ENCODE assay signal across 2 cellular contexts in genomic region chr15:74389115-74390048, GRCh38.
TF ChIP-seq lines count a peak whose summit lies in the region.

No MANE protein-coding gene starts in this region.

TF ChIP-seq in HEK293, 187 proteins besides CTCF, POLR2A, EP300 and RAD21 (continues in another document):
- TF ChIP-seq ZNF223 (tag by site-specific recombination; IDR thresholded peaks at IDR 0.05): no peak
- no peak for TF ChIP-seq ZNF280C (tag by site-specific recombination; IDR thresholded peaks at IDR 0.05)
- TF ChIP-seq ZSCAN18 (tag by site-specific recombination; IDR thresholded peaks at IDR 0.05): no peak
- peak; percentile 84 for TF ChIP-seq ZBTB48 (tag by site-specific recombination; IDR thresholded peaks at IDR 0.05)
- no peak for TF ChIP-seq FEZF1 (tag by site-specific recombination; IDR thresholded peaks at IDR 0.05)
- TF ChIP-seq BCL6B (tag by site-specific recombination; IDR thresholded peaks at IDR 0.05): no peak
- no peak for TF ChIP-seq ZNF600 (tag by site-specific recombination; IDR thresholded peaks at IDR 0.05)
- no peak for TF ChIP-seq ELK4 (IDR thresholded peaks at IDR 0.05; ENCODE audit: borderline replicate concordance, low read depth, low read length)
- no peak for TF ChIP-seq ZNF416 (tag by site-specific recombination; IDR thresholded peaks at IDR 0.05)
- no peak for TF ChIP-seq ZNF449 (tag by site-specific recombination; IDR thresholded peaks at IDR 0.05)
- no peak for TF ChIP-seq ZNF16 (tag by site-specific recombination; IDR thresholded peaks at IDR 0.05; ENCODE audit: low read depth)
- TF ChIP-seq ZNF114 (tag by site-specific recombination; IDR thresholded peaks at IDR 0.05): no peak
- TF ChIP-seq GFI1B (tag by site-specific recombination; IDR thresholded peaks at IDR 0.05): no peak
- TF ChIP-seq ZNF704 (tag by site-specific recombination; IDR thresholded peaks at IDR 0.05): no peak
- no peak for TF ChIP-seq SCRT2 (tag by site-specific recombination; IDR thresholded peaks at IDR 0.05)
- TF ChIP-seq SP3 (tag by site-specific recombination; IDR thresholded peaks at IDR 0.05): no peak
- TF ChIP-seq GLI2 (tag by site-specific recombination; IDR thresholded peaks at IDR 0.05; ENCODE audit: borderline replicate concordance, low read depth): no peak
- TF ChIP-seq ZNF324 (tag by site-specific recombination; IDR thresholded peaks at IDR 0.05): no peak
- TF ChIP-seq ZNF530 (tag by site-specific recombination; IDR thresholded peaks at IDR 0.05; ENCODE audit: low read depth): no peak
- no peak for TF ChIP-seq ZNF529 (tag by site-specific recombination; IDR thresholded peaks at IDR 0.05; ENCODE audit: insufficient replicate concordance)
- no peak for TF ChIP-seq ZNF776 (tag by site-specific recombination; IDR thresholded peaks at IDR 0.05; ENCODE audit: borderline replicate concordance)
- no peak for TF ChIP-seq ZNF211 (tag by site-specific recombination; IDR thresholded peaks at IDR 0.05; ENCODE audit: low read depth)
- no peak for TF ChIP-seq ZNF571 (tag by site-specific recombination; IDR thresholded peaks at IDR 0.05)
- TF ChIP-seq ZNF629 (tag by site-specific recombination; IDR thresholded peaks at IDR 0.05): no peak
- no peak for TF ChIP-seq ZNF394 (tag by site-specific recombination; IDR thresholded peaks at IDR 0.05; ENCODE audit: borderline replicate concordance)

TF ChIP-seq in K562, 482 proteins besides CTCF, POLR2A, EP300 and RAD21 (continues in another document):
- TF ChIP-seq ZNF384 (IDR thresholded peaks at IDR 0.05; ENCODE audit: low read depth, low read length): no peak
- TF ChIP-seq PRMT5 (CRISPR knock-in tag; IDR thresholded peaks at IDR 0.05): no peak
- peak; percentile 63; the same call in 1 of the 2 replicates for TF ChIP-seq HDAC8 (tag; IDR thresholded peaks at IDR 0.05)
- TF ChIP-seq PCBP2 (IDR thresholded peaks at IDR 0.05; ENCODE audit: low read depth, low read length, poor library complexity, severe bottlenecking): no peak
- TF ChIP-seq ZNF224 (CRISPR knock-in tag; IDR thresholded peaks at IDR 0.05): no peak
- TF ChIP-seq ZNF740 (CRISPR knock-in tag; IDR thresholded peaks at IDR 0.05): no peak
- peak in 1 of 2 experiments; percentile 92; a peak in 2 of 4 replicates for TF ChIP-seq ZNF740 (tag; IDR thresholded peaks at IDR 0.05)
- TF ChIP-seq YY1 (IDR thresholded peaks at IDR 0.05; ENCODE audit: borderline replicate concordance in 1 of 3, control insufficient read depth in 1 of 3, extremely low read depth in 1 of 3, insufficient read depth in 3 of 3, insufficient read length in 1 of 3, insufficient replicate concordance in 2 of 3, low read depth in 1 of 3, low read length in 2 of 3): peak in 2 of 3 experiments; percentile 21 to 42
- peak; percentile 61; the same call in 1 of the 2 replicates for TF ChIP-seq ATF3 (IDR thresholded peaks at IDR 0.05)
- TF ChIP-seq ATF3 (CRISPR knock-in tag; conservative IDR thresholded peaks at IDR 0.05): 0 out of 2 replicates have a peak, but pooled peaks have one; percentile 15
- no peak for TF ChIP-seq ZNF143 (CRISPR knock-in tag; IDR thresholded peaks at IDR 0.05)
- TF ChIP-seq PBX2 (CRISPR knock-in tag; IDR thresholded peaks at IDR 0.05; ENCODE audit: low read depth): no peak
- peak; percentile 50 for TF ChIP-seq PBX2 (tag; conservative IDR thresholded peaks at IDR 0.05; ENCODE audit: low read depth)
- TF ChIP-seq TCF3 (CRISPR knock-in tag; IDR thresholded peaks at IDR 0.05): peak; percentile 100
- 0 out of 2 replicates have a peak, but pooled peaks have one; percentile 76 for TF ChIP-seq ZNF668 (CRISPR knock-in tag; IDR thresholded peaks at IDR 0.05)
- TF ChIP-seq ETV5 (CRISPR knock-in tag; IDR thresholded peaks at IDR 0.05; ENCODE audit: low read depth): 0 out of 2 replicates have a peak, but pooled peaks have one; percentile 35
- TF ChIP-seq GATA2 (CRISPR knock-in tag; IDR thresholded peaks at IDR 0.05): peak; percentile 100
- TF ChIP-seq ZNF436 (CRISPR knock-in tag; IDR thresholded peaks at IDR 0.05): no peak
- no peak for TF ChIP-seq CHCHD3 (CRISPR knock-in tag; IDR thresholded peaks at IDR 0.05)
- TF ChIP-seq MTA2 (IDR thresholded peaks at IDR 0.05; ENCODE audit: low read depth): peak; percentile 99
- no peak for TF ChIP-seq STAT5B (CRISPR knock-in tag; IDR thresholded peaks at IDR 0.05)
- no peak; the same call in 1 of the 2 replicates for TF ChIP-seq PTTG1 (tag; IDR thresholded peaks at IDR 0.05; ENCODE audit: low read depth)
- TF ChIP-seq RBM15 (IDR thresholded peaks at IDR 0.05; ENCODE audit: insufficient read depth, low read length): no peak
- TF ChIP-seq PYGO2 (tag; IDR thresholded peaks at IDR 0.05): peak; percentile 96
- TF ChIP-seq SMARCA5 (IDR thresholded peaks at IDR 0.05): no peak
- peak; percentile 89 for TF ChIP-seq CLOCK (CRISPR knock-in tag; IDR thresholded peaks at IDR 0.05; ENCODE audit: borderline replicate concordance)
- no peak for TF ChIP-seq U2AF1 (optimal IDR thresholded peaks at IDR 0.05; ENCODE audit: low read depth, low read length)
- TF ChIP-seq ZSCAN32 (CRISPR knock-in tag; IDR thresholded peaks at IDR 0.05): peak; percentile 47; the same call in 1 of the 2 replicates
- TF ChIP-seq ZNF395 (CRISPR knock-in tag; IDR thresholded peaks at IDR 0.05): peak; percentile 97
- peak; percentile 100 for TF ChIP-seq SMARCA4 (IDR thresholded peaks at IDR 0.05)
- no peak for TF ChIP-seq CEBPZ (IDR thresholded peaks at IDR 0.05; ENCODE audit: borderline replicate concordance, low read depth, low read length)
- TF ChIP-seq DPF2 (IDR thresholded peaks at IDR 0.05): peak; percentile 100
- TF ChIP-seq NFXL1 (CRISPR knock-in tag; IDR thresholded peaks at IDR 0.05): no peak
- TF ChIP-seq RB1 (IDR thresholded peaks at IDR 0.05; ENCODE audit: low read depth): peak; percentile 62; the same call in 1 of the 2 replicates
- TF ChIP-seq ZNF263 (CRISPR knock-in tag; IDR thresholded peaks at IDR 0.05; ENCODE audit: borderline replicate concordance): peak; percentile 72
- no peak for TF ChIP-seq PURB (CRISPR knock-in tag; IDR thresholded peaks at IDR 0.05; ENCODE audit: low read depth)
- no peak for TF ChIP-seq ZNF280B (CRISPR knock-in tag; IDR thresholded peaks at IDR 0.05)
- TF ChIP-seq ZNF584 (CRISPR knock-in tag; IDR thresholded peaks at IDR 0.05; ENCODE audit: low read depth): peak; percentile 88
- TF ChIP-seq ZEB2 (IDR thresholded peaks at IDR 0.05): peak; percentile 87
- no peak for TF ChIP-seq THRAP3 (IDR thresholded peaks at IDR 0.05; ENCODE audit: borderline replicate concordance)
- TF ChIP-seq PHF8 (IDR thresholded peaks at IDR 0.05; ENCODE audit: borderline replicate concordance, low read length): no peak; the same call in 1 of the 2 replicates
